ENCODE assay signal across 1 cellular context in the genomic region with DNA sequence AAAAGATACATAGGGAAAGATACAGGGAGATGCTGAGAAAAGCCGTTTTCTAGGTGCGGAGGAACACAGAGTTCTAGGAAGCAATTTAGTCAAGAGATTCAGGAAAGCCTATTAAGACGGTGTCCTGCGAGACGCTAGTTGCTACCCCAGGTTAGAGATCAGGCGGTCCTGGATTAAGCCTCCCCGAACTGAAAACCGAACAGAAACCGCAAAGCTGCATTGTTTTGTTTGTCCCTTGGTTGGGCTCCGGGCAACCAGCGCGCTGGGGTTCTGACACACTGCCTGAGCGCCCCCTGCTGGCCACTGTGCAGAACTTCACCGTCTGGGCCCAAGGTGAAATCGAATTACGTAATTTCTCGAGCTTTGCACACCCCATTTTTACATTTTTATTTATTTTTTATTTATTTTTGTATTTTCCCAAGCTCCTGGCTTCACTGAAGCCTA.
TF ChIP-seq lines count a peak whose summit lies in the region.

No MANE protein-coding gene starts in this region.

TF ChIP-seq in H1, 55 proteins besides CTCF, POLR2A, EP300 and RAD21:
- TF ChIP-seq ATF2 (IDR thresholded peaks at IDR 0.05; ENCODE audit: low read length) (peak; percentile 99), RNF2 (IDR thresholded peaks at IDR 0.05; ENCODE audit: borderline replicate concordance, low read depth, low read length, missing control alignments, poor library complexity, severe bottlenecking) (no peak), EGR1 (IDR thresholded peaks at IDR 0.05; ENCODE audit: borderline replicate concordance, low read depth, low read length) (0 out of 2 replicates have a peak, but pooled peaks have one; percentile 3), BRCA1 (IDR thresholded peaks at IDR 0.05; ENCODE audit: low read depth, low read length) (peak; percentile 30; the same call in 1 of the 2 replicates), JUN (IDR thresholded peaks at IDR 0.05; ENCODE audit: low read depth, low read length) (0 out of 2 replicates have a peak, but pooled peaks have one; percentile 44), SP1 (IDR thresholded peaks at IDR 0.05; ENCODE audit: low read depth, low read length) (0 out of 2 replicates have a peak, but pooled peaks have one; percentile 25), CEBPB (IDR thresholded peaks at IDR 0.05; ENCODE audit: low read depth, low read length) (peak; percentile 89), SIN3A (conservative IDR thresholded peaks at IDR 0.05 in 1 of 2, IDR thresholded peaks at IDR 0.05 in 1 of 2; ENCODE audit: low read depth in 1 of 2, low read length in 2 of 2) (0 out of 4 replicates have a peak, but pooled peaks have one; percentile 11 to 14), EZH2 (IDR thresholded peaks at IDR 0.05; ENCODE audit: low read depth, low read length, severe bottlenecking) (no peak), GTF2F1 (IDR thresholded peaks at IDR 0.05; ENCODE audit: borderline replicate concordance, low read depth, low read length) (peak; percentile 28; the same call in 1 of the 2 replicates), CHD7 (IDR thresholded peaks at IDR 0.05; ENCODE audit: insufficient replicate concordance, low read length) (no peak), TAF7 (optimal IDR thresholded peaks at IDR 0.05; ENCODE audit: borderline replicate concordance, low read depth, low read length) (peak; percentile 34), SP4 (IDR thresholded peaks at IDR 0.05; ENCODE audit: low read length) (no peak), SP2 (IDR thresholded peaks at IDR 0.05; ENCODE audit: low read length) (no peak), JUND (IDR thresholded peaks at IDR 0.05; ENCODE audit: low read length) (peak; percentile 68; the same call in 1 of the 2 replicates), TEAD4 (IDR thresholded peaks at IDR 0.05; ENCODE audit: low read depth, low read length) (0 out of 2 replicates have a peak, but pooled peaks have one; percentile 20), KDM5A (IDR thresholded peaks at IDR 0.05; ENCODE audit: low read length) (peak; percentile 65; the same call in 1 of the 2 replicates), TAF1 (IDR thresholded peaks at IDR 0.05; ENCODE audit: low read depth, low read length) (peak; percentile 56; the same call in 1 of the 2 replicates), RXRA (IDR thresholded peaks at IDR 0.05; ENCODE audit: insufficient read depth, low read depth, low read length) (no peak), CREB1 (IDR thresholded peaks at IDR 0.05) (peak; percentile 56; the same call in 1 of the 2 replicates), BCL11A (IDR thresholded peaks at IDR 0.05; ENCODE audit: low read depth in 2 of 2, low read length in 2 of 2) (no peak)
- TF ChIP-seq, protein P1, sequence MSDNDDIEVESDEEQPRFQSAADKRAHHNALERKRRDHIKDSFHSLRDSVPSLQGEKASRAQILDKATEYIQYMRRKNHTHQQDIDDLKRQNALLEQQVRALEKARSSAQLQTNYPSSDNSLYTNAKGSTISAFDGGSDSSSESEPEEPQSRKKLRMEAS (IDR thresholded peaks at IDR 0.05) = 0 out of 2 replicates have a peak, but pooled peaks have one; percentile 3
